In genomic region chr17:31262923-31263322, GRCh38 we compare ENCODE assay signal across 1 cellular context. TPM values are rescaled to one million over a fixed set of nuclear protein-coding genes. Genes with fewer than 3 reads are reported as not detected.
"Had no signal": no experiment of that assay in that cellular context is flagged by ENCODE, and none has a peak within 500 bp of the region (broad histone marks: within the 10 kb centered on the region; RNA-seq: fewer than 3 reads in every experiment).

No MANE protein-coding gene starts in this region.

RNA-seq across cellular contexts. Expression of gene OMG, which starts 34.1 kb away (rescaled TPM):
- total RNA-seq: WTC11 had no signal
